In the genomic region with DNA sequence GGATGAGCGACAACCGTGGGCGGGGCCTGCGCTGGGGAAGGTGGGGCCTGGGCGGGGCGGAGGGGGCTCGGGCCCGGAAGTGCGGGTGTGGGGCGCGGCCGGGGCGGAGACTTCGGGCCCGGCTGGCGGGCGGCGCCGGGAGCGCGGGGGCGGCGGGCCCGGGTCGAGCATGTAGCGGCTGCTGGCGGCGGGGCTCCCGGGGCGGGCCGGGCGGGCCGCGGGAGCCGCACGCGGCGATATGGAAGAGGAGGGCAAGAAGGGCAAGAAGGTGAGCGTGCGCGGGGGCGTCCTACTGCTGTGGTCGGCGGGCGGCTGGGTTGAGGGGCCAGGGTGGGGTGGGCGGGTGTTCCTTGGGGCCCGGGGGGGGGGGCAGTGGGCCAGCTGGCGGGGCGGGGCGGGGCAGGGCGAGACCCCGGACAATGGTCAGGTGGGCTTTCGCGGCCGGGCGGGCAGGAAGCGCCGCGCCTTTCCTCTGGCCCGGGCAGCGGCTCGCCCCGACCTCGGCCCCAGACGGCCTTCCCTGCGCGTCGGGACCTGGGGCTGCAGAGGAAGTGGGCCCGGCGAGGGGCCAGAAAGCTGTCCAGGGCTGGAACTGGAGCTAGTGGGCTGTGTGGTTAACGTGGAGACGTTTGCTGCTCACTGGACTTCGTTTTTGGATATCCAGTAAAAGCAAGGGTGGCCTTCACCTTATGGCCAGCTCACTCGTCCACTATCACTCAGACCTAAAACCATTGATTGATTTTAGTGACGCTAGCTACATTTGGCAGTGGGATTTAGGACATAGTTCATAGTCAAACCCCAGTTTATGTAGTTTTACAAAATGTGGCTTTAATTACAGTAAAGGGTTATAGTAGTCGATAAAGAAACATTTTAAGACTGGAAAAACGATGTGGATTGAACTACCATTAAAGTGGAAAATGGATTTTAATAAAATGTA, we compare ENCODE assay signal across 8 cellular contexts. TPM values are rescaled to one million over a fixed set of nuclear protein-coding genes. Genes with fewer than 3 reads are reported as not detected.
DNase-seq lines count a peak whose midpoint lies in the region; ATAC-seq and TF ChIP-seq lines count a peak whose summit lies in the region.

A gene (plus strand): TSS at position 106 of the 937 bp plus-strand sequence. CDS start 133 bp downstream, at position 239.

- H3K27me3 ChIP-seq in upper lobe of left lung = no peaks in the 10 kb centered on the region

- H3K4me3 ChIP-seq in mesodermal cell (ENCODE audit: extremely low read depth, insufficient read depth, low read length, poor library complexity, severe bottlenecking) = peak within 1 kb of the TSS; percentile 64
- H3K4me3 ChIP-seq in upper lobe of left lung = peak within 1 kb of the TSS; percentile 57 to 97 (median 84)

- WGBS in mesodermal cell (ENCODE audit: insufficient coverage in 2 of 2), 2 experiments = 1% methylated on average over 10 to 27 of the region's 77 CpGs
- WGBS in upper lobe of left lung, 2 donors = 0 to 3% methylated on average over 6 to 21 of the region's 77 CpGs

- in situ Hi-C loops in endometrial microvascular endothelial cells (cut with HindIII; ENCODE audit: inconsistent ontology term, low pct_unique_long_range_greater_than_20kb, low sequenced_read_pairs) = no loop called here

- H3K27ac ChIP-seq in mesodermal cell (ENCODE audit: low read depth, low read length, severe bottlenecking) (peak within 1 kb of the TSS; percentile 88), upper lobe of left lung (peak within 1 kb of the TSS; percentile 87 to 95 (median 92))

- TF ChIP-seq CTCF in upper lobe of left lung (IDR thresholded peaks at IDR 0.05) = no peak

- peak; percentile 53 for DNase-seq in NCI-H2227 (lab: John Stamatoyannopoulos, UW; ENCODE audit: unreplicated experiment)
- DNase-seq in NCI-H2227 treated with DMSO at 0.1 percent for 48 hours (lab: John Stamatoyannopoulos, UW) = no peak
- DNase-seq in upper lobe of left lung = peak; percentile 60 to 92
- DNase-seq in activated gamma-delta T cell (lab: John Stamatoyannopoulos, UW) = no peak

- no peak for TF ChIP-seq EP300 in upper lobe of left lung (IDR thresholded peaks at IDR 0.05)

- peaks cover 16% of the 10 kb centered on the region for H3K36me3 ChIP-seq in mesodermal cell (ENCODE audit: control insufficient read depth, insufficient read depth, low read length)
- peaks cover 0 to 4% (median 0%) of the 10 kb centered on the region in 4 donors for H3K36me3 ChIP-seq in upper lobe of left lung

- H3K4me1 ChIP-seq in mesodermal cell (ENCODE audit: control insufficient read depth, insufficient read depth, low read length, poor library complexity, severe bottlenecking) (peaks cover 6% of the 10 kb centered on the region), upper lobe of left lung (peaks cover 17 to 37% (median 18%) of the 10 kb centered on the region in 4 donors)

- peak in 1 of 4 donors; percentile 42 for TF ChIP-seq POLR2A in upper lobe of left lung (IDR thresholded peaks at IDR 0.05)

- ATAC-seq in HG02970 (IDR thresholded peaks at IDR 0.05; ENCODE audit: low FRiP score, unreplicated experiment) (peak; percentile 1), SK-N-SH treated with all-trans-retinoic acid at 6 μM for 48 hours (peak; percentile 25), upper lobe of left lung (ENCODE audit: low FRiP score in 2 of 2) (peak in 1 of 2 donors; percentile 50)

- no peaks in the 10 kb centered on the region for H3K9me3 ChIP-seq in mesodermal cell (ENCODE audit: control insufficient read depth, low read length)
- H3K9me3 ChIP-seq in upper lobe of left lung = no peaks in the 10 kb centered on the region

TF ChIP-seq in SK-N-SH treated with all-trans-retinoic acid at 6 μM for 48 hours, 23 proteins besides CTCF, POLR2A, EP300 and RAD21:
- TF ChIP-seq PPARA (CRISPR knock-in tag; IDR thresholded peaks at IDR 0.05; ENCODE audit: borderline replicate concordance) (no peak), RARB (CRISPR knock-in tag; IDR thresholded peaks at IDR 0.05) (no peak), TOX (CRISPR knock-in tag; IDR thresholded peaks at IDR 0.05; ENCODE audit: borderline replicate concordance) (no peak), GLIS3 (CRISPR knock-in tag; IDR thresholded peaks at IDR 0.05) (no peak), ZNF565 (CRISPR knock-in tag; conservative IDR thresholded peaks at IDR 0.05; ENCODE audit: low read depth) (no peak), ZNF8 (CRISPR knock-in tag; IDR thresholded peaks at IDR 0.05) (no peak), ZC3H10 (CRISPR knock-in tag; IDR thresholded peaks at IDR 0.05) (no peak), ESRRG (CRISPR knock-in tag; IDR thresholded peaks at IDR 0.05) (no peak), ZNF70 (CRISPR knock-in tag; IDR thresholded peaks at IDR 0.05) (no peak), ZFP30 (CRISPR knock-in tag; IDR thresholded peaks at IDR 0.05) (no peak), SNAI2 (CRISPR knock-in tag; IDR thresholded peaks at IDR 0.05) (no peak), OSR1 (CRISPR knock-in tag; IDR thresholded peaks at IDR 0.05) (no peak), TCF4 (CRISPR knock-in tag; IDR thresholded peaks at IDR 0.05; ENCODE audit: borderline replicate concordance) (no peak), ISL1 (CRISPR knock-in tag; IDR thresholded peaks at IDR 0.05) (no peak), CSDC2 (CRISPR knock-in tag; IDR thresholded peaks at IDR 0.05) (no peak)
- TF ChIP-seq, protein P1, sequence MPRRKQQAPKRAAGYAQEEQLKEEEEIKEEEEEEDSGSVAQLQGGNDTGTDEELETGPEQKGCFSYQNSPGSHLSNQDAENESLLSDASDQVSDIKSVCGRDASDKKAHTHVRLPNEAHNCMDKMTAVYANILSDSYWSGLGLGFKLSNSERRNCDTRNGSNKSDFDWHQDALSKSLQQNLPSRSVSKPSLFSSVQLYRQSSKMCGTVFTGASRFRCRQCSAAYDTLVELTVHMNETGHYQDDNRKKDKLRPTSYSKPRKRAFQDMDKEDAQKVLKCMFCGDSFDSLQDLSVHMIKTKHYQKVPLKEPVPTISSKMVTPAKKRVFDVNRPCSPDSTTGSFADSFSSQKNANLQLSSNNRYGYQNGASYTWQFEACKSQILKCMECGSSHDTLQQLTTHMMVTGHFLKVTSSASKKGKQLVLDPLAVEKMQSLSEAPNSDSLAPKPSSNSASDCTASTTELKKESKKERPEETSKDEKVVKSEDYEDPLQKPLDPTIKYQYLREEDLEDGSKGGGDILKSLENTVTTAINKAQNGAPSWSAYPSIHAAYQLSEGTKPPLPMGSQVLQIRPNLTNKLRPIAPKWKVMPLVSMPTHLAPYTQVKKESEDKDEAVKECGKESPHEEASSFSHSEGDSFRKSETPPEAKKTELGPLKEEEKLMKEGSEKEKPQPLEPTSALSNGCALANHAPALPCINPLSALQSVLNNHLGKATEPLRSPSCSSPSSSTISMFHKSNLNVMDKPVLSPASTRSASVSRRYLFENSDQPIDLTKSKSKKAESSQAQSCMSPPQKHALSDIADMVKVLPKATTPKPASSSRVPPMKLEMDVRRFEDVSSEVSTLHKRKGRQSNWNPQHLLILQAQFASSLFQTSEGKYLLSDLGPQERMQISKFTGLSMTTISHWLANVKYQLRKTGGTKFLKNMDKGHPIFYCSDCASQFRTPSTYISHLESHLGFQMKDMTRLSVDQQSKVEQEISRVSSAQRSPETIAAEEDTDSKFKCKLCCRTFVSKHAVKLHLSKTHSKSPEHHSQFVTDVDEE (CRISPR knock-in tag; IDR thresholded peaks at IDR 0.05) = no peak
- TF ChIP-seq, protein P2, sequence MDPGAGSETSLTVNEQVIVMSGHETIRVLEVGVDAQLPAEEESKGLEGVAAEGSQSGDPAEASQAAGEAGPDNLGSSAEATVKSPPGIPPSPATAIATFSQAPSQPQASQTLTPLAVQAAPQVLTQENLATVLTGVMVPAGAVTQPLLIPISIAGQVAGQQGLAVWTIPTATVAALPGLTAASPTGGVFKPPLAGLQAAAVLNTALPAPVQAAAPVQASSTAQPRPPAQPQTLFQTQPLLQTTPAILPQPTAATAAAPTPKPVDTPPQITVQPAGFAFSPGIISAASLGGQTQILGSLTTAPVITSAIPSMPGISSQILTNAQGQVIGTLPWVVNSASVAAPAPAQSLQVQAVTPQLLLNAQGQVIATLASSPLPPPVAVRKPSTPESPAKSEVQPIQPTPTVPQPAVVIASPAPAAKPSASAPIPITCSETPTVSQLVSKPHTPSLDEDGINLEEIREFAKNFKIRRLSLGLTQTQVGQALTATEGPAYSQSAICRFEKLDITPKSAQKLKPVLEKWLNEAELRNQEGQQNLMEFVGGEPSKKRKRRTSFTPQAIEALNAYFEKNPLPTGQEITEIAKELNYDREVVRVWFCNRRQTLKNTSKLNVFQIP (CRISPR knock-in tag; IDR thresholded peaks at IDR 0.05; ENCODE audit: borderline replicate concordance, low read depth) = no peak
- TF ChIP-seq, protein P3, sequence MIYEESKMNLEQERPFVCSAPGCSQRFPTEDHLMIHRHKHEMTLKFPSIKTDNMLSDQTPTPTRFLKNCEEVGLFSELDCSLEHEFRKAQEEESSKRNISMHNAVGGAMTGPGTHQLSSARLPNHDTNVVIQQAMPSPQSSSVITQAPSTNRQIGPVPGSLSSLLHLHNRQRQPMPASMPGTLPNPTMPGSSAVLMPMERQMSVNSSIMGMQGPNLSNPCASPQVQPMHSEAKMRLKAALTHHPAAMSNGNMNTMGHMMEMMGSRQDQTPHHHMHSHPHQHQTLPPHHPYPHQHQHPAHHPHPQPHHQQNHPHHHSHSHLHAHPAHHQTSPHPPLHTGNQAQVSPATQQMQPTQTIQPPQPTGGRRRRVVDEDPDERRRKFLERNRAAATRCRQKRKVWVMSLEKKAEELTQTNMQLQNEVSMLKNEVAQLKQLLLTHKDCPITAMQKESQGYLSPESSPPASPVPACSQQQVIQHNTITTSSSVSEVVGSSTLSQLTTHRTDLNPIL (CRISPR knock-in tag; IDR thresholded peaks at IDR 0.05; ENCODE audit: low read depth) = no peak
TF ChIP-seq in SK-N-SH treated with all-trans-retinoic acid at 6 μM for 48 hours: peak in this region for 0.

RNA-seq across cellular contexts. Expression of the gene that starts here (rescaled TPM):
- total RNA-seq in endometrial microvascular endothelial cells (ENCODE audit: inconsistent ontology term) (70.8 TPM), upper lobe of left lung (10 to 100 TPM; 30.9 to 63.9 (median 46.8) TPM)
- polyA plus RNA-seq in mesodermal cell (2013, experiment 1 of 2) = 44.0 TPM
- polyA plus RNA-seq in mesodermal cell (2013, experiment 2 of 2) = 36.0 TPM

Comparison
In these comparisons a context has a peak if more than half of its experiments do, and no peak if none do; other contexts are left out.
1. DNase-seq: peak in NCI-H2227 (single experiment) and upper lobe of left lung (2 of 2); none in NCI-H2227 treated with DMSO at 0.1 percent for 48 hours (single experiment) and activated gamma-delta T cell (single experiment).